Comparison of ENCODE assay signal across 9 cellular contexts in genomic region chr11:73330569-73331093, GRCh38. TPM values are rescaled to one million over a fixed set of nuclear protein-coding genes. Genes with fewer than 3 reads are reported as not detected.
DNase-seq lines count a peak whose midpoint lies in the region; ATAC-seq and TF ChIP-seq lines count a peak whose summit lies in the region.
"Had no signal": no experiment of that assay in that cellular context is flagged by ENCODE, and none has a peak within 500 bp of the region (broad histone marks: within the 10 kb centered on the region; RNA-seq: fewer than 3 reads in every experiment).

No MANE protein-coding gene starts in this region.

- H3K4me1 ChIP-seq in Loucy (ENCODE audit: insufficient read depth, low read length, poor library complexity, severe bottlenecking) (peaks cover 32% of the 10 kb centered on the region), ectodermal cell (ENCODE audit: control insufficient read depth, insufficient read depth, low read length) (peaks cover 68% of the 10 kb centered on the region)

- 53 to 60% methylated on average over 3 of the region's 3 CpGs for WGBS in ectodermal cell, 2 experiments

- H3K27me3 ChIP-seq in Loucy (ENCODE audit: insufficient read depth, low read length, poor library complexity, severe bottlenecking) (no peaks in the 10 kb centered on the region), ectodermal cell (ENCODE audit: control insufficient read depth, insufficient read depth, low read length, poor library complexity, severe bottlenecking) (no peaks in the 10 kb centered on the region), neural cell (ENCODE audit: insufficient read depth, low read depth, low read length) (no peaks in the 10 kb centered on the region)

- H3K79me2 ChIP-seq in Loucy (ENCODE audit: insufficient read depth, low read length) (no peaks in the 10 kb centered on the region), neural cell (replicated peaks; ENCODE audit: insufficient read depth, low read length) (peaks cover 6% of the 10 kb centered on the region)

- H3K36me3 ChIP-seq in Loucy (ENCODE audit: insufficient read depth, low read length) = no peaks in the 10 kb centered on the region
- no peaks in the 10 kb centered on the region for H3K36me3 ChIP-seq in ectodermal cell (ENCODE audit: control insufficient read depth, insufficient read depth, low read length)
- no peaks in the 10 kb centered on the region for H3K36me3 ChIP-seq in neural cell (ENCODE audit: insufficient read depth, low read length)

- DNase-seq in AG10803 (ENCODE audit: low read depth) (no peak), NCI-H2107 treated with DMSO at 0.1 percent for 48 hours (lab: John Stamatoyannopoulos, UW; ENCODE audit: unreplicated experiment) (no peak), ureter (ENCODE audit: low spot score) (no peak), activated gamma-delta T cell treated with Interleukin-2 at 50 U/mL for 16 hours (no peak)

- peak; percentile 61 for TF ChIP-seq CTCF in AG10803 (conservative IDR thresholded peaks at IDR 0.05; ENCODE audit: low read length)
- peak; percentile 54 for TF ChIP-seq CTCF in Loucy (conservative IDR thresholded peaks at IDR 0.05; ENCODE audit: low read length)
- TF ChIP-seq CTCF in neural cell (IDR thresholded peaks at IDR 0.05; ENCODE audit: poor library complexity, severe bottlenecking) = peak; percentile 10

- H3K9me2 ChIP-seq in Loucy (replicated peaks; ENCODE audit: low read depth, low read length) (no peaks in the 10 kb centered on the region), neural cell (ENCODE audit: insufficient read depth, low read length) (no peaks in the 10 kb centered on the region)

- H3K4me3 ChIP-seq in AG10803 (ENCODE audit: low read length) (no peak overlapping the region), Loucy (ENCODE audit: low read length, poor library complexity, severe bottlenecking) (no peak overlapping the region), ectodermal cell (ENCODE audit: insufficient read depth, low read depth, low read length) (peak overlapping the region; percentile 12), neural cell (ENCODE audit: low read length) (no peak overlapping the region)

- TF ChIP-seq RAD21 in neural cell (conservative IDR thresholded peaks at IDR 0.05) = no peak

- ATAC-seq in HG03025 (IDR thresholded peaks at IDR 0.05; ENCODE audit: low FRiP score, unreplicated experiment) = no peak

- no peak for TF ChIP-seq EP300 in neural cell (conservative IDR thresholded peaks at IDR 0.05; ENCODE audit: poor library complexity, severe bottlenecking)

- H3K9ac ChIP-seq in Loucy (ENCODE audit: low read depth, low read length, poor library complexity, severe bottlenecking) (peak overlapping the region; percentile 19), neural cell (ENCODE audit: low read length) (no peak overlapping the region)

- H3F3A ChIP-seq in Loucy (ENCODE audit: low read depth) (no peaks in the 10 kb centered on the region), neural cell (ENCODE audit: insufficient read depth, low read length, poor library complexity, severe bottlenecking) (no peaks in the 10 kb centered on the region)

- no peak overlapping the region for H3K4me2 ChIP-seq in Loucy (ENCODE audit: low read depth, low read length, poor library complexity, severe bottlenecking)
- H3K4me2 ChIP-seq in neural cell (ENCODE audit: low read length) = no peak overlapping the region

- H3K27ac ChIP-seq in ectodermal cell (ENCODE audit: insufficient read depth, low read depth, low read length, poor library complexity, severe bottlenecking) (peak overlapping the region; percentile 77), neural cell (ENCODE audit: low read length) (no peak overlapping the region)

- no peaks in the 10 kb centered on the region for H4K20me1 ChIP-seq in Loucy (ENCODE audit: insufficient read depth, low read length, poor library complexity, severe bottlenecking)
- no peaks in the 10 kb centered on the region for H4K20me1 ChIP-seq in neural cell (ENCODE audit: insufficient read depth)

- no peak overlapping the region for H2AFZ ChIP-seq in Loucy (ENCODE audit: low read length)
- H2AFZ ChIP-seq in neural cell (ENCODE audit: low read depth, low read length) = no peak overlapping the region

- H3K9me3 ChIP-seq in Loucy (ENCODE audit: insufficient read depth, low read depth, low read length) = no peaks in the 10 kb centered on the region
- H3K9me3 ChIP-seq in ectodermal cell (ENCODE audit: control insufficient read depth, low read length) = no peaks in the 10 kb centered on the region
- H3K9me3 ChIP-seq in neural cell (ENCODE audit: low read length) = no peaks in the 10 kb centered on the region

TF ChIP-seq in neural cell, 6 proteins besides CTCF, POLR2A, EP300 and RAD21:
- TF ChIP-seq MXI1 (conservative IDR thresholded peaks at IDR 0.05; ENCODE audit: poor library complexity, severe bottlenecking) = no peak
- no peak for TF ChIP-seq SMC3 (conservative IDR thresholded peaks at IDR 0.05; ENCODE audit: poor library complexity)
- TF ChIP-seq EZH2 (IDR thresholded peaks at IDR 0.05; ENCODE audit: borderline replicate concordance, insufficient read depth, low read length, poor library complexity, severe bottlenecking) = no peak
- no peak for TF ChIP-seq REST (IDR thresholded peaks at IDR 0.05; ENCODE audit: borderline replicate concordance)
- no peak for TF ChIP-seq TAF1 (IDR thresholded peaks at IDR 0.05; ENCODE audit: low read depth)
- no peak for TF ChIP-seq POLR2AphosphoS5 (IDR thresholded peaks at IDR 0.05)

RNA-seq across cellular contexts. Expression of gene ARHGEF17, which starts 22.6 kb away (rescaled TPM):
- 45.5 TPM for polyA plus RNA-seq in ectodermal cell (2013, experiment 1 of 4)
- polyA plus RNA-seq in ectodermal cell (2013, experiment 2 of 4) = 50.1 TPM
- 43.0 TPM for polyA plus RNA-seq in ectodermal cell (2013, experiment 3 of 4)
- 51.1 TPM for polyA plus RNA-seq in ectodermal cell (2013, experiment 4 of 4)
- 7.0 and 7.9 TPM in 2 replicates for polyA plus RNA-seq in neural cell
- 3.8 and 9.3 TPM in 2 replicates for polyA minus RNA-seq in neural cell
- total RNA-seq in ureter = 71.5 TPM
- total RNA-seq: T-helper 1 cell treated with Interleukin-12 subunit alpha and Interleukin-12 subunit beta and Interleukin-4 antibody, amounts not matched to agents 30 ng/mL and 1 ng/mL, for 36 hours had no signal

RNA-seq across cellular contexts. Expression of gene RELT, which starts 45.6 kb away (rescaled TPM):
- 9.1 TPM for polyA plus RNA-seq in ectodermal cell (2013, experiment 1 of 4)
- 8.0 TPM for polyA plus RNA-seq in ectodermal cell (2013, experiment 2 of 4)
- polyA plus RNA-seq in ectodermal cell (2013, experiment 3 of 4) = 5.9 TPM
- 5.7 TPM for polyA plus RNA-seq in ectodermal cell (2013, experiment 4 of 4)
- polyA plus RNA-seq in neural cell = 12.4 and 13.0 TPM in 2 replicates
- 7.8 and 8.2 TPM in 2 replicates for polyA minus RNA-seq in neural cell
- total RNA-seq in ureter = 3.6 TPM

RNA-seq across cellular contexts. Expression of gene P2RY6, which starts 58.5 kb away (rescaled TPM):
- polyA plus RNA-seq in ectodermal cell (2013, experiment 1 of 4) = 0.89 TPM
- polyA plus RNA-seq in ectodermal cell (2013, experiment 2 of 4) = not detected
- polyA plus RNA-seq in ectodermal cell (2013, experiment 3 of 4) = not detected
- not detected for polyA plus RNA-seq in ectodermal cell (2013, experiment 4 of 4)
- not detected in 2 replicates for polyA plus RNA-seq in neural cell
- polyA minus RNA-seq in neural cell = not detected in 2 replicates
- 2.2 TPM for total RNA-seq in ureter
- total RNA-seq: T-helper 1 cell treated with Interleukin-12 subunit alpha and Interleukin-12 subunit beta and Interleukin-4 antibody, amounts not matched to agents 30 ng/mL and 1 ng/mL, for 36 hours had no signal

Comparison
In these comparisons a context has a peak if more than half of its experiments do, and no peak if none do; other contexts are left out.
1. CTCF ChIP-seq: peak in every context shown above with its lines; median percentile 61 in AG10803; 54 in Loucy; 10 in neural cell.